1 cellular context compared by ENCODE assay signal in genomic region chr17:50094753-50095616, GRCh38.
TF ChIP-seq lines count a peak whose summit lies in the region.

Gene PDK2 (plus strand): TSS chr17:50095351. CDS start chr17:50095436, 85 bp downstream.

TF ChIP-seq in HepG2, 621 proteins besides CTCF, POLR2A, EP300 and RAD21 (continued from another document):
- no peak; the same call in 1 of the 2 replicates for TF ChIP-seq ZNF281 (CRISPR knock-in tag; IDR thresholded peaks at IDR 0.05; ENCODE audit: borderline replicate concordance)
- peak; percentile 93 for TF ChIP-seq XRCC5 (optimal IDR thresholded peaks at IDR 0.05; ENCODE audit: low read length)
- peak; percentile 53 for TF ChIP-seq TAF15 (IDR thresholded peaks at IDR 0.05; ENCODE audit: low read depth, low read length, poor library complexity, severe bottlenecking)
- no peak for TF ChIP-seq GLI4 (CRISPR knock-in tag; IDR thresholded peaks at IDR 0.05; ENCODE audit: borderline replicate concordance)
- 0 out of 2 replicates have a peak, but pooled peaks have one; percentile 36 for TF ChIP-seq ZNF790 (CRISPR knock-in tag; IDR thresholded peaks at IDR 0.05; ENCODE audit: borderline replicate concordance)
- TF ChIP-seq ZNF780A (CRISPR knock-in tag; IDR thresholded peaks at IDR 0.05), result 0 out of 2 replicates have a peak, but pooled peaks have one; percentile 53
- peak; percentile 13; the same call in 1 of the 2 replicates for TF ChIP-seq HNF4A (CRISPR knock-in tag; IDR thresholded peaks at IDR 0.05)
- TF ChIP-seq ZNF558 (CRISPR knock-in tag; IDR thresholded peaks at IDR 0.05; ENCODE audit: borderline replicate concordance), result no peak; the same call in 1 of the 2 replicates
- TF ChIP-seq ZNF850 (CRISPR knock-in tag; conservative IDR thresholded peaks at IDR 0.05), result no peak
- peak; percentile 65; the same call in 1 of the 2 replicates for TF ChIP-seq BRD4 (CRISPR knock-in tag; IDR thresholded peaks at IDR 0.05)
- TF ChIP-seq TARDBP (CRISPR knock-in tag; IDR thresholded peaks at IDR 0.05), result peak; percentile 36; the same call in 1 of the 2 replicates
- TF ChIP-seq FOXP1 (IDR thresholded peaks at IDR 0.05), result no peak
- no peak for TF ChIP-seq FOXP1 (CRISPR knock-in tag; IDR thresholded peaks at IDR 0.05)
- 0 out of 2 replicates have a peak, but pooled peaks have one; percentile 67 for TF ChIP-seq BRCA1 (CRISPR knock-in tag; IDR thresholded peaks at IDR 0.05)
- peak; percentile 7; the same call in 1 of the 2 replicates for TF ChIP-seq FOSL2 (CRISPR knock-in tag; IDR thresholded peaks at IDR 0.05)
- no peak for TF ChIP-seq ZNF326 (CRISPR knock-in tag; IDR thresholded peaks at IDR 0.05; ENCODE audit: borderline replicate concordance)
- TF ChIP-seq ZNF556 (CRISPR knock-in tag; IDR thresholded peaks at IDR 0.05; ENCODE audit: borderline replicate concordance), result peak; percentile 74
- TF ChIP-seq ZC3H4 (CRISPR knock-in tag; IDR thresholded peaks at IDR 0.05; ENCODE audit: borderline replicate concordance), result peak; percentile 26; the same call in 1 of the 2 replicates
- peak; percentile 65 for TF ChIP-seq PATZ1 (CRISPR knock-in tag; IDR thresholded peaks at IDR 0.05)
- TF ChIP-seq TBX2 (CRISPR knock-in tag; IDR thresholded peaks at IDR 0.05; ENCODE audit: borderline replicate concordance), result peak; percentile 91
- peak; percentile 22; the same call in 1 of the 2 replicates for TF ChIP-seq ZNF775 (CRISPR knock-in tag; IDR thresholded peaks at IDR 0.05; ENCODE audit: borderline replicate concordance)
- peak; percentile 62; the same call in 1 of the 2 replicates for TF ChIP-seq NFKB2 (CRISPR knock-in tag; IDR thresholded peaks at IDR 0.05; ENCODE audit: borderline replicate concordance)
- peak; percentile 73 for TF ChIP-seq YY1 (IDR thresholded peaks at IDR 0.05; ENCODE audit: insufficient read depth, insufficient replicate concordance, low read depth, low read length)
- peak; percentile 98 for TF ChIP-seq LCORL (IDR thresholded peaks at IDR 0.05)
- TF ChIP-seq LCORL (CRISPR knock-in tag; IDR thresholded peaks at IDR 0.05), result peak; percentile 93
- peak; percentile 90 for TF ChIP-seq BHLHE40 (IDR thresholded peaks at IDR 0.05; ENCODE audit: low read length)
- peak; percentile 81 for TF ChIP-seq ZNF639 (CRISPR knock-in tag; conservative IDR thresholded peaks at IDR 0.05)
- peak; percentile 59; the same call in 1 of the 2 replicates for TF ChIP-seq KDM5B (CRISPR knock-in tag; IDR thresholded peaks at IDR 0.05; ENCODE audit: borderline replicate concordance)
- 0 out of 4 replicates have a peak, but pooled peaks of 1 of the 2 experiments have one; percentile 6 for TF ChIP-seq NR2F1 (CRISPR knock-in tag; IDR thresholded peaks at IDR 0.05)
- TF ChIP-seq CEBPZ (IDR thresholded peaks at IDR 0.05; ENCODE audit: low read length), result no peak
- peak; percentile 76 for TF ChIP-seq WIZ (CRISPR knock-in tag; IDR thresholded peaks at IDR 0.05)
- TF ChIP-seq MZF1 (CRISPR knock-in tag; IDR thresholded peaks at IDR 0.05; ENCODE audit: borderline replicate concordance), result no peak
- no peak for TF ChIP-seq PHF5A (CRISPR knock-in tag; IDR thresholded peaks at IDR 0.05; ENCODE audit: low read depth, unreplicated experiment)
- no peak; the same call in 1 of the 2 replicates for TF ChIP-seq ZBTB4 (CRISPR knock-in tag; IDR thresholded peaks at IDR 0.05; ENCODE audit: borderline replicate concordance)
- TF ChIP-seq ZNF784 (CRISPR knock-in tag; IDR thresholded peaks at IDR 0.05; ENCODE audit: borderline replicate concordance), result peak; percentile 46; the same call in 1 of the 2 replicates
- TF ChIP-seq ISL2 (CRISPR knock-in tag; IDR thresholded peaks at IDR 0.05), result peak; percentile 66
- TF ChIP-seq SNAPC4 (CRISPR knock-in tag; IDR thresholded peaks at IDR 0.05), result no peak; the same call in 1 of the 2 replicates
- peak; percentile 71; the same call in 1 of the 2 replicates for TF ChIP-seq ZFP82 (CRISPR knock-in tag; IDR thresholded peaks at IDR 0.05; ENCODE audit: borderline replicate concordance)
- peak; percentile 81 for TF ChIP-seq PPARG (CRISPR knock-in tag; conservative IDR thresholded peaks at IDR 0.05)
- TF ChIP-seq ZSCAN31 (CRISPR knock-in tag; IDR thresholded peaks at IDR 0.05; ENCODE audit: low read depth), result peak; percentile 47
- TF ChIP-seq GPBP1L1 (CRISPR knock-in tag; IDR thresholded peaks at IDR 0.05), result no peak
